In genomic region chr16:3023415-3023668, GRCh38 we compare ENCODE assay signal across 1 cellular context.
TF ChIP-seq lines count a peak whose summit lies in the region.

No MANE protein-coding gene starts in this region.

TF ChIP-seq in H1, 55 proteins besides CTCF, POLR2A, EP300 and RAD21:
- TF ChIP-seq HDAC2 (IDR thresholded peaks at IDR 0.05; ENCODE audit: borderline replicate concordance in 1 of 2, low read depth in 2 of 2, low read length in 2 of 2) (no peak), TAF1 (IDR thresholded peaks at IDR 0.05; ENCODE audit: low read depth, low read length) (no peak), POLR2AphosphoS5 (IDR thresholded peaks at IDR 0.05; ENCODE audit: low read depth, low read length) (peak; percentile 89), CEBPB (IDR thresholded peaks at IDR 0.05; ENCODE audit: low read depth, low read length) (no peak), KDM1A (IDR thresholded peaks at IDR 0.05; ENCODE audit: borderline replicate concordance, low read length) (no peak)
TF ChIP-seq in H1: peak in this region for 1.
